1 cellular context compared by ENCODE assay signal in the genomic region with DNA sequence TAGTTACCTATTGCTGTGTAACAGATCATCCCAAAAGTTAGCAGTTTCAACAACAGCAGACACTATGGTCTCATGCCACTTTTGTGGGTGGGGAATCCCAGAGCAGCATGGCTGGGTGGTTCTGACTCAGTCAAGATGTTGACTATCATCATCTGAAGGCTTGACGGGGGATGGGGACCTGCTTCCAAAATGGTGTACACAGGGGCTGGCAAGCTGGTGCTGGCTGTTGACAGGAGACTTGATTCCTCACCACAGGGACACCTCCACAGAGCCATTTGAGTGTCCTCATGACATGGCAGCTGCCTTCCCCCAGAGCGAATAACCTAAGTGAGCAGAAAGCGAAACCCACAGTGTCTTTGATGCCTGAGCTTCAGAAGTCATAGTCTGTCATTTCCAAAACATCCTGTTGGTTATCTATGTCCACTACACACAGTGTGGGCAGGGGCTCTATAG.
TF ChIP-seq lines count a peak whose summit lies in the region.

No MANE protein-coding gene starts in this region.

TF ChIP-seq in IMR-90, 13 proteins besides CTCF, POLR2A, EP300 and RAD21 (continued from another document):
- TF ChIP-seq, protein P1, sequence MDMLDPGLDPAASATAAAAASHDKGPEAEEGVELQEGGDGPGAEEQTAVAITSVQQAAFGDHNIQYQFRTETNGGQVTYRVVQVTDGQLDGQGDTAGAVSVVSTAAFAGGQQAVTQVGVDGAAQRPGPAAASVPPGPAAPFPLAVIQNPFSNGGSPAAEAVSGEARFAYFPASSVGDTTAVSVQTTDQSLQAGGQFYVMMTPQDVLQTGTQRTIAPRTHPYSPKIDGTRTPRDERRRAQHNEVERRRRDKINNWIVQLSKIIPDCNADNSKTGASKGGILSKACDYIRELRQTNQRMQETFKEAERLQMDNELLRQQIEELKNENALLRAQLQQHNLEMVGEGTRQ (IDR thresholded peaks at IDR 0.05; ENCODE audit: low read depth, low read length): no peak
- TF ChIP-seq CHD1 (IDR thresholded peaks at IDR 0.05; ENCODE audit: low read depth, low read length) (no peak), MAZ (IDR thresholded peaks at IDR 0.05; ENCODE audit: borderline replicate concordance, low read depth, low read length) (no peak), CEBPB (IDR thresholded peaks at IDR 0.05; ENCODE audit: low read depth, low read length) (no peak), SMC3 (IDR thresholded peaks at IDR 0.05; ENCODE audit: low read depth, low read length) (no peak), RFX5 (IDR thresholded peaks at IDR 0.05; ENCODE audit: low read depth, low read length) (no peak), BHLHE40 (IDR thresholded peaks at IDR 0.05; ENCODE audit: low read depth, low read length) (no peak), MAFK (IDR thresholded peaks at IDR 0.05; ENCODE audit: low read depth, low read length) (no peak), MXI1 (IDR thresholded peaks at IDR 0.05; ENCODE audit: borderline replicate concordance, low read depth, low read length) (no peak), NFE2L2 (IDR thresholded peaks at IDR 0.05; ENCODE audit: low read depth, low read length) (no peak), FOS (IDR thresholded peaks at IDR 0.05; ENCODE audit: low read depth, low read length) (no peak)
